In the genomic region with DNA sequence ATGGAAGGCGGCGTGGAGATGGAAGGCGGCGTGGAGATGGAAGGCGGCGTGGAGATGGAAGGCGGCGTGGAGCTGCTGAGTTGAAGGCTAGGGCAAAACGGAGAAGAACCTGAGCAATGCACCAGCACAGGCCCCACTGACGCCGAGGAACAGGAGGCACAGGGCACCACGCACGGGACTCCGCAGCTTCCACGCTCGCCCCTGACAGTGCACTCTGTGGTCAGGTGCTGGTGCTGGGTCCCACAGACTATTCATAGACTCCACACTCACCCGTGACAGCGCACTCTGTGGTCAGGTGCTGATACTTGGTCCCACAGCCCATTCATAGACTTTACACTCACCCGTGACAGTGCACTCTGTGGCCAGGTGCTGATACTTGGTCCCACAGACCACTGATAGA, we compare ENCODE assay signal across 18 cellular contexts. TPM values are rescaled to one million over a fixed set of nuclear protein-coding genes. Genes with fewer than 3 reads are reported as not detected.
DNase-seq lines count a peak whose midpoint lies in the region; ATAC-seq and TF ChIP-seq lines count a peak whose summit lies in the region.
"Had no signal": no experiment of that assay in that cellular context is flagged by ENCODE, and none has a peak within 500 bp of the region (broad histone marks: within the 10 kb centered on the region; RNA-seq: fewer than 3 reads in every experiment).

No MANE protein-coding gene starts in this region.

- peaks cover 7 to 43% of the 10 kb centered on the region in 2 donors for H3K4me1 ChIP-seq in ascending aorta
- H3K4me1 ChIP-seq in hepatocyte (ENCODE audit: insufficient read depth): peaks cover 12% of the 10 kb centered on the region
- peaks cover 0 to 90% (median 79%) of the 10 kb centered on the region in 4 donors for H3K4me1 ChIP-seq in sigmoid colon
- H3K4me1 ChIP-seq in GM23248 (ENCODE audit: insufficient read depth): peaks cover 14% of the 10 kb centered on the region
- H3K4me1 ChIP-seq: BE2C, SJSA1 had no signal

- peak in 1 of 2 donors; percentile 61 for DNase-seq in ascending aorta (ENCODE audit: low spot score in 2 of 2)
- no peak for DNase-seq in hepatocyte (ENCODE audit: low spot score)
- DNase-seq in sigmoid colon: no peak
- DNase-seq in GM23248: no peak
- DNase-seq in effector memory CD8-positive, alpha-beta T cell: no peak
- DNase-seq in foreskin fibroblast: no peak
- no peak for DNase-seq in HPDE6-E6E7 (ENCODE audit: extremely low spot score)
- DNase-seq: ACHN; Karpas-422; MM.1S; NCI-H1105; NCI-H345; NCI-H526 treated with DMSO at 0.1 percent for 48 hours; NK-92 treated with Interleukin-12 subunit alpha and Interleukin-12 subunit beta, amount 100 ng/mL, for 24 hours had no signal

- no peaks in the 10 kb centered on the region for H3F3A ChIP-seq in GM23248 (ENCODE audit: insufficient read depth)

- no peak for TF ChIP-seq CTCF in ascending aorta (IDR thresholded peaks at IDR 0.05)
- TF ChIP-seq CTCF in hepatocyte (IDR thresholded peaks at IDR 0.05; ENCODE audit: poor library complexity): no peak
- no peak for TF ChIP-seq CTCF in sigmoid colon (IDR thresholded peaks at IDR 0.05)
- TF ChIP-seq CTCF in foreskin fibroblast (IDR thresholded peaks at IDR 0.05; ENCODE audit: low read depth, low read length): no peak

- peaks cover 14 to 24% of the 10 kb centered on the region in 2 donors for H3K36me3 ChIP-seq in ascending aorta
- no peaks in the 10 kb centered on the region for H3K36me3 ChIP-seq in hepatocyte (replicated peaks; ENCODE audit: insufficient read depth, low read depth)
- no peaks in the 10 kb centered on the region for H3K36me3 ChIP-seq in sigmoid colon
- no peaks in the 10 kb centered on the region for H3K36me3 ChIP-seq in GM23248 (ENCODE audit: low read depth)
- H3K36me3 ChIP-seq: BE2C, SJSA1 had no signal

- no peak for ATAC-seq in effector memory CD8-positive, alpha-beta T cell (replicated peaks)
- ATAC-seq: GM23338 had no signal

- no peaks in the 10 kb centered on the region for H3K36me3 Mint-ChIP-seq in effector memory CD8-positive, alpha-beta T cell (ENCODE audit: insufficient read depth)

- no peak overlapping the region for H3K9ac ChIP-seq in GM23248

- no peak for TF ChIP-seq POLR2A in sigmoid colon (IDR thresholded peaks at IDR 0.05)

- H3K4me1 Mint-ChIP-seq in effector memory CD8-positive, alpha-beta T cell (ENCODE audit: low read depth in 2 of 2): no peaks in the 10 kb centered on the region

- H3K27ac ChIP-seq in ascending aorta (peak overlapping the region; percentile 28 to 65), hepatocyte (peak overlapping the region; percentile 84), sigmoid colon (peak overlapping the region; percentile 91 to 97 (median 97)), GM23248 (no peak overlapping the region)
- H3K27ac ChIP-seq: RWPE1, SJSA1 had no signal

- H3K27me3 ChIP-seq in ascending aorta (no peaks in the 10 kb centered on the region), hepatocyte (no peaks in the 10 kb centered on the region), sigmoid colon (no peaks in the 10 kb centered on the region), GM23248 (replicated peaks; ENCODE audit: insufficient read depth) (no peaks in the 10 kb centered on the region)
- H3K27me3 ChIP-seq: BE2C, SJSA1 had no signal

- H2AFZ ChIP-seq in hepatocyte (no peak overlapping the region), GM23248 (no peak overlapping the region)
- H2AFZ ChIP-seq: GM23338 had no signal

- intact Hi-C loops in ascending aorta (cut with DNase I) (loop anchor here (5.0 kb wide), 1 partner anchor 110 kb away; no protein-coding TSS in a partner anchor), sigmoid colon (cut with DNase I) (loop anchor here (5.0 kb wide), 1 partner anchor 35 kb away; a partner anchor contains a TSS)

- no peak overlapping the region for H3K4me3 Mint-ChIP-seq in effector memory CD8-positive, alpha-beta T cell
- H3K4me3 Mint-ChIP-seq: GM23338 had no signal

- no peak for TF ChIP-seq EP300 in sigmoid colon (IDR thresholded peaks at IDR 0.05)

- H3K4me3 ChIP-seq in ascending aorta (no peak overlapping the region), hepatocyte (no peak overlapping the region), sigmoid colon (no peak overlapping the region), GM23248 (no peak overlapping the region), foreskin fibroblast (ENCODE audit: low read depth in 1 of 2, low read length in 2 of 2) (no peak overlapping the region)
- H3K4me3 ChIP-seq: GM23338, SJSA1 had no signal

- H3K4me2 ChIP-seq in hepatocyte: no peak overlapping the region
- no peak overlapping the region for H3K4me2 ChIP-seq in GM23248 (ENCODE audit: unreplicated experiment)
- H3K4me2 ChIP-seq: GM23338 had no signal

- in situ Hi-C loops in GM23248 (cut with MboI): no loop called here

- H3K79me2 ChIP-seq in hepatocyte (no peaks in the 10 kb centered on the region), GM23248 (ENCODE audit: insufficient read depth) (no peaks in the 10 kb centered on the region)

- WGBS in hepatocyte (ENCODE audit: low lambda C conversion rate, missing lambda C conversion rate): 97% methylated on average over 18 of the region's 19 CpGs
- WGBS in sigmoid colon, 2 donors: 92 to 96% methylated on average over 19 of the region's 19 CpGs
- WGBS in GM23248 (ENCODE audit: low coverage in 1 of 2, low lambda C conversion rate in 2 of 2, missing lambda C conversion rate in 2 of 2), 2 experiments: 91 to 94% methylated on average over 17 to 19 of the region's 19 CpGs

- no peak overlapping the region for H3K27ac Mint-ChIP-seq in effector memory CD8-positive, alpha-beta T cell

- H4K20me1 ChIP-seq in hepatocyte (ENCODE audit: insufficient read depth, poor library complexity, severe bottlenecking) (no peaks in the 10 kb centered on the region), GM23248 (ENCODE audit: insufficient read depth) (no peaks in the 10 kb centered on the region)

- H3K9me2 ChIP-seq in hepatocyte (replicated peaks; ENCODE audit: insufficient read depth) (no peaks in the 10 kb centered on the region), GM23248 (ENCODE audit: insufficient read depth) (no peaks in the 10 kb centered on the region)

- peaks cover 0 to 2% of the 10 kb centered on the region in 2 donors for H3K9me3 Mint-ChIP-seq in effector memory CD8-positive, alpha-beta T cell
- H3K9me3 Mint-ChIP-seq: GM23338 had no signal

- H3K27me3 Mint-ChIP-seq in effector memory CD8-positive, alpha-beta T cell: peaks cover 13 to 18% of the 10 kb centered on the region in 2 donors

- H3K9me3 ChIP-seq in ascending aorta (no peaks in the 10 kb centered on the region), hepatocyte (ENCODE audit: low read depth) (no peaks in the 10 kb centered on the region), sigmoid colon (no peaks in the 10 kb centered on the region), GM23248 (ENCODE audit: low read depth) (no peaks in the 10 kb centered on the region)
- H3K9me3 ChIP-seq: BE2C, SJSA1 had no signal

RNA-seq across cellular contexts. Expression of a gene that starts 34.0 kb away (rescaled TPM):
- total RNA-seq in ascending aorta (125 TPM), hepatocyte (4.9 and 5.3 TPM in 2 replicates), sigmoid colon (100 to 1,000 TPM in 2 of 4 donors, 10 to 100 TPM in 2; 48.5 to 153 (median 106) TPM)
- polyA plus RNA-seq in hepatocyte (0.88 and 3.7 TPM in 2 replicates), sigmoid colon (1 to 10 TPM in 2 of 3 donors, under 1 TPM in 1; 0.69 to 6.7 (median 1.2) TPM), GM23248 (2016; fragmentation: Nextera tagmentation; extraction: Ambion mirVana) (14.2 and 14.8 TPM in 2 replicates)
- total RNA-seq in GM23248 (2014; rRNA removed; shearing (Covaris generic)): 19.8 and 21.2 TPM in 2 replicates
- total RNA-seq: SJSA1 had no signal
